In genomic region chrX:1327651-1328304, GRCh38 we compare ENCODE assay signal across 22 cellular contexts. TPM values are rescaled to one million over a fixed set of nuclear protein-coding genes. Genes with fewer than 3 reads are reported as not detected.
DNase-seq lines count a peak whose midpoint lies in the region; ATAC-seq, FAIRE-seq and TF ChIP-seq lines count a peak whose summit lies in the region.
"Had no signal": no experiment of that assay in that cellular context is flagged by ENCODE, and none has a peak within 500 bp of the region (broad histone marks: within the 10 kb centered on the region; RNA-seq: fewer than 3 reads in every experiment).

No MANE protein-coding gene starts in this region.

- H3K4me1 Mint-ChIP-seq in T-helper 17 cell (peaks cover 3% of the 10 kb centered on the region), endothelial cell (ENCODE audit: unreplicated experiment) (no peaks in the 10 kb centered on the region)
- peaks cover 15% of the 10 kb centered on the region for H3K4me1 Mint-ChIP-seq in activated naive CD4-positive, alpha-beta T cell treated with anti-CD3 and anti-CD28 coated beads, Interleukin-2, amount 10 ng/mL, durations not matched to agents 7 days and 5 days

- TF ChIP-seq POLR2A in A549 (IDR thresholded peaks at IDR 0.05; ENCODE audit: low read length): no peak

- H3K36me3 Mint-ChIP-seq in T-helper 17 cell (ENCODE audit: low read depth) (no peaks in the 10 kb centered on the region), endothelial cell (ENCODE audit: low read depth, unreplicated experiment) (peaks cover 4% of the 10 kb centered on the region)
- H3K36me3 Mint-ChIP-seq in activated naive CD4-positive, alpha-beta T cell treated with anti-CD3 and anti-CD28 coated beads, Interleukin-2, amount 10 ng/mL, durations not matched to agents 7 days and 5 days: no peaks in the 10 kb centered on the region
- H3K36me3 Mint-ChIP-seq: CD4-positive, CD25-positive, alpha-beta regulatory T cell had no signal

- DNase-seq in A549 (ENCODE audit: low read depth in 1 of 2, low spot score in 1 of 2) (no peak), T-helper 17 cell (no peak), EL (no peak), endothelial cell (ENCODE audit: low spot score) (no peak)
- no peak for DNase-seq in activated naive CD4-positive, alpha-beta T cell treated with anti-CD3 and anti-CD28 coated beads, Interleukin-2, amount 10 ng/mL, durations not matched to agents 7 days and 5 days
- DNase-seq: activated CD8-positive, alpha-beta memory T cell treated with anti-CD3 and anti-CD28 coated beads, Interleukin-2, amount 50 U/mL, for 4 hours; activated gamma-delta T cell treated with Interleukin-2 at 50 U/mL for 16 hours; anterior cingulate cortex; CD4-positive, CD25-positive, alpha-beta regulatory T cell; heart right ventricle; KG1; NCI-H2107; NCI-H774; retina; stimulated activated CD4-positive, alpha-beta T cell treated with anti-CD3 and anti-CD28 coated beads, Interleukin-12 subunit alpha, Interleukin-12 subunit beta, amount 100 ng/mL, for 4 hours; stimulated activated naive CD4-positive, alpha-beta T cell; transverse colon had no signal

- no peak for TF ChIP-seq CTCF in A549 (IDR thresholded peaks at IDR 0.05)
- no peak for TF ChIP-seq CTCF in endothelial cell (IDR thresholded peaks at IDR 0.05; ENCODE audit: unreplicated experiment)

- H3K27me3 Mint-ChIP-seq in T-helper 17 cell (peaks cover 5% of the 10 kb centered on the region), endothelial cell (ENCODE audit: unreplicated experiment) (peaks cover 7% of the 10 kb centered on the region)
- peaks cover 38% of the 10 kb centered on the region for H3K27me3 Mint-ChIP-seq in activated naive CD4-positive, alpha-beta T cell treated with anti-CD3 and anti-CD28 coated beads, Interleukin-2, amount 10 ng/mL, durations not matched to agents 7 days and 5 days

- no peaks in the 10 kb centered on the region for H3K9me3 ChIP-seq in A549
- H3K9me3 ChIP-seq in T-helper 17 cell (ENCODE audit: control insufficient read depth, low read length, poor library complexity, severe bottlenecking): no peaks in the 10 kb centered on the region
- H3K9me3 ChIP-seq: heart right ventricle, transverse colon had no signal

- CTCF ChIA-PET in A549 (lab: Yijun Ruan, JAX): no interaction called here
- CTCF ChIA-PET in activated naive CD4-positive, alpha-beta T cell treated with anti-CD3 and anti-CD28 coated beads, Interleukin-2, amount 10 ng/mL, durations not matched to agents 7 days and 5 days (lab: Charles Lee): no interaction called here

- ATAC-seq in A549: peak in 1 of 2 experiments; percentile 10; a peak in 2 of 6 replicates
- peak; percentile 36 for ATAC-seq in GM18511 (IDR thresholded peaks at IDR 0.05; ENCODE audit: unreplicated experiment)
- peak; percentile 44 for ATAC-seq in HG02588 (IDR thresholded peaks at IDR 0.05; ENCODE audit: unreplicated experiment)
- ATAC-seq in T-helper 17 cell: no peak
- no peak for ATAC-seq in GM18873 (IDR thresholded peaks at IDR 0.05; ENCODE audit: low FRiP score, unreplicated experiment)

- POLR2A ChIA-PET in A549 (lab: Yijun Ruan, JAX): no interaction called here

- 0 out of 3 replicates have a peak overlapping the region, but pooled peaks have one; percentile 19 for H3K4me2 ChIP-seq in A549

- H3K4me1 ChIP-seq in A549: peaks cover 3% of the 10 kb centered on the region; the same call in 2 of the 3 replicates
- H3K4me1 ChIP-seq: transverse colon had no signal

- H3K4me3 Mint-ChIP-seq in T-helper 17 cell (no peak overlapping the region), endothelial cell (ENCODE audit: unreplicated experiment) (no peak overlapping the region)
- no peak overlapping the region for H3K4me3 Mint-ChIP-seq in activated naive CD4-positive, alpha-beta T cell treated with anti-CD3 and anti-CD28 coated beads, Interleukin-2, amount 10 ng/mL, durations not matched to agents 7 days and 5 days
- H3K4me3 Mint-ChIP-seq: CD4-positive, CD25-positive, alpha-beta regulatory T cell had no signal

- no peak for TF ChIP-seq RAD21 in A549 (conservative IDR thresholded peaks at IDR 0.05 in 1 of 2, IDR thresholded peaks at IDR 0.05 in 1 of 2)

- 44% methylated on average over 18 of the region's 18 CpGs for WGBS in A549 (ENCODE audit: missing lambda C conversion rate)

- no peak overlapping the region for H3K27ac ChIP-seq in A549
- H3K27ac ChIP-seq: heart right ventricle, SK-N-MC, transverse colon had no signal

- H3K27ac Mint-ChIP-seq in T-helper 17 cell: peak overlapping the region; percentile 11
- no peak overlapping the region for H3K27ac Mint-ChIP-seq in activated naive CD4-positive, alpha-beta T cell treated with anti-CD3 and anti-CD28 coated beads, Interleukin-2, amount 10 ng/mL, durations not matched to agents 7 days and 5 days
- H3K27ac Mint-ChIP-seq in endothelial cell (ENCODE audit: unreplicated experiment): no peak overlapping the region
- H3K27ac Mint-ChIP-seq: CD4-positive, CD25-positive, alpha-beta regulatory T cell had no signal

- TF ChIP-seq EP300 in A549 (IDR thresholded peaks at IDR 0.05): no peak

- H3K9me3 Mint-ChIP-seq in activated naive CD4-positive, alpha-beta T cell treated with anti-CD3 and anti-CD28 coated beads, Interleukin-2, amount 10 ng/mL, durations not matched to agents 7 days and 5 days: no peaks in the 10 kb centered on the region
- peaks cover 20% of the 10 kb centered on the region for H3K9me3 Mint-ChIP-seq in endothelial cell (ENCODE audit: unreplicated experiment)

- H3K4me3 ChIP-seq in A549: no peak overlapping the region
- H3K4me3 ChIP-seq: heart right ventricle, SK-N-MC, transverse colon had no signal

- FAIRE-seq in A549 (lab: Jason Lieb, UNC): no peak

TF ChIP-seq in A549, 52 proteins besides CTCF, POLR2A, EP300 and RAD21:
- TF ChIP-seq JUN (IDR thresholded peaks at IDR 0.05) (no peak), ZNF302 (CRISPR knock-in tag; IDR thresholded peaks at IDR 0.05) (no peak), NFE2L2 (conservative IDR thresholded peaks at IDR 0.05; ENCODE audit: low read length) (no peak), CHD2 (IDR thresholded peaks at IDR 0.05; ENCODE audit: low read length, partially characterized antibody) (no peak), SMC3 (IDR thresholded peaks at IDR 0.05) (no peak), CBX2 (IDR thresholded peaks at IDR 0.05; ENCODE audit: borderline replicate concordance, low read depth) (no peak), NR3C1 (IDR thresholded peaks at IDR 0.05) (no peak), JUNB (IDR thresholded peaks at IDR 0.05) (no peak), GATA3 (IDR thresholded peaks at IDR 0.05; ENCODE audit: borderline replicate concordance) (no peak), HMGXB4 (CRISPR knock-in tag; IDR thresholded peaks at IDR 0.05; ENCODE audit: borderline replicate concordance) (no peak), PHF8 (IDR thresholded peaks at IDR 0.05; ENCODE audit: borderline replicate concordance, low read depth) (no peak), CEBPB (IDR thresholded peaks at IDR 0.05) (no peak), RFX5 (IDR thresholded peaks at IDR 0.05) (no peak), ELK1 (IDR thresholded peaks at IDR 0.05; ENCODE audit: low read depth, low read length) (no peak), MAZ (IDR thresholded peaks at IDR 0.05; ENCODE audit: borderline replicate concordance, low read depth, low read length) (no peak), RCOR1 (IDR thresholded peaks at IDR 0.05; ENCODE audit: low read depth, low read length) (no peak), POLR2AphosphoS2 (conservative IDR thresholded peaks at IDR 0.05; ENCODE audit: low read length) (no peak), KDM5A (IDR thresholded peaks at IDR 0.05) (no peak), HOXB13 (CRISPR knock-in tag; IDR thresholded peaks at IDR 0.05; ENCODE audit: low read depth) (no peak), FOXS1 (CRISPR knock-in tag; IDR thresholded peaks at IDR 0.05) (no peak)

RNA-seq across cellular contexts. Expression of gene IL3RA, which starts 8.8 kb away (rescaled TPM):
- polyA plus RNA-seq in A549 (2011; rRNA removed) (0.28 and 0.31 TPM in 2 replicates), A549 (2017; fragmentation: RNase III; extraction: RNeasy Plus Mini Kit Qiagen cat#74134 plus additional on column Dnase treatment) (0.05 to 0.12 TPM in 2 of 3 replicates, not detected in the other)
- polyA plus RNA-seq in A549 (2012; cell fraction: cytosol; rRNA removed): 0.07 and 0.12 TPM in 2 replicates
- polyA plus RNA-seq in A549 (2012; cell fraction: nucleus; rRNA removed): 0.14 and 0.15 TPM in 2 replicates
- polyA minus RNA-seq in A549 (2011; rRNA and poly(A)+ RNA removed): 0.19 and 0.50 TPM in 2 replicates
- total RNA-seq in T-helper 17 cell (1 to 10 TPM in 1 of 2 donors, under 1 TPM in 1; 0.60 to 2.8 TPM), endothelial cell (ENCODE audit: unreplicated experiment) (0.97 TPM)
- total RNA-seq: A172 had no signal

RNA-seq across cellular contexts. Expression of gene CSF2RA, which starts 59.2 kb away (rescaled TPM):
- polyA plus RNA-seq in A549 (2011; rRNA removed) (6.3 and 6.8 TPM in 2 replicates), A549 (2017; fragmentation: RNase III; extraction: RNeasy Plus Mini Kit Qiagen cat#74134 plus additional on column Dnase treatment) (3.8 to 4.8 TPM (median 4.4 TPM) in 3 replicates)
- 1.2 and 1.3 TPM in 2 replicates for polyA plus RNA-seq in A549 (2012; cell fraction: cytosol; rRNA removed)
- 1.3 and 2.0 TPM in 2 replicates for polyA plus RNA-seq in A549 (2012; cell fraction: nucleus; rRNA removed)
- 5.7 and 11.0 TPM in 2 replicates for polyA minus RNA-seq in A549 (2011; rRNA and poly(A)+ RNA removed)
- total RNA-seq in T-helper 17 cell (1 to 10 TPM; 3.4 to 5.2 TPM), endothelial cell (ENCODE audit: unreplicated experiment) (not detected)
- total RNA-seq: CD4-positive, CD25-positive, alpha-beta regulatory T cell had no signal
- polyA plus RNA-seq: CD4-positive, CD25-positive, alpha-beta regulatory T cell had no signal

Comparison
In these comparisons a context has a peak if more than half of its experiments do, and no peak if none do; other contexts are left out.
1. ATAC-seq: peak in GM18511 (single experiment) and HG02588 (single experiment); none in T-helper 17 cell (single experiment) and GM18873 (single experiment).